27 cellular contexts compared by ENCODE assay signal in genomic region chrX:37644381-37645305, GRCh38. TPM values are rescaled to one million over a fixed set of nuclear protein-coding genes. Genes with fewer than 3 reads are reported as not detected.
A peak's percentile ranks its signal among the peaks of the same experiment; 100 is the strongest.
DNase-seq lines count a peak whose midpoint lies in the region; ATAC-seq, FAIRE-seq and TF ChIP-seq lines count a peak whose summit lies in the region.
"Had no signal": no experiment of that assay in that cellular context is flagged by ENCODE, and none has a peak within 500 bp of the region (broad histone marks: within the 10 kb centered on the region; RNA-seq: fewer than 3 reads in every experiment).

No MANE protein-coding gene starts in this region.

- H3K4me3 ChIP-seq in astrocyte (ENCODE audit: insufficient read depth, low read depth, low read length): no peak overlapping the region
- H3K4me3 ChIP-seq in tibial artery: no peak overlapping the region
- H3K4me3 ChIP-seq: gastroesophageal sphincter, lower lobe of right lung had no signal

- intact Hi-C loops in tibial artery (cut with DNase I; ENCODE audit: low total_unique reads): no loop called here

- H3K4me3 Mint-ChIP-seq in astrocyte (ENCODE audit: unreplicated experiment): no peak overlapping the region
- H3K4me3 Mint-ChIP-seq: activated naive CD8-positive, alpha-beta T cell; neural crest cell; stimulated activated naive B cell treated with anti-CD40 and anti-IgM and Interleukin-4, amounts not matched to agents 10 μg/mL and 1 μg/mL and 100 μg/mL, for 72 hours had no signal

- H3K9me3 ChIP-seq in astrocyte (ENCODE audit: insufficient read depth, low read depth, low read length) (no peaks in the 10 kb centered on the region), tibial artery (no peaks in the 10 kb centered on the region)
- H3K9me3 ChIP-seq: gastroesophageal sphincter, lower lobe of right lung had no signal

- H3K4me2 ChIP-seq in astrocyte (ENCODE audit: low read length): no peak overlapping the region

- no peaks in the 10 kb centered on the region for H3K36me3 ChIP-seq in astrocyte (ENCODE audit: insufficient read depth, low read length)
- H3K36me3 ChIP-seq in tibial artery: no peaks in the 10 kb centered on the region
- H3K36me3 ChIP-seq: gastroesophageal sphincter, lower lobe of right lung had no signal

- H3K9ac ChIP-seq in astrocyte (ENCODE audit: low read length): no peak overlapping the region
- H3K9ac ChIP-seq: parathyroid adenoma had no signal

- no peak overlapping the region for H2AFZ ChIP-seq in astrocyte (ENCODE audit: low read depth, low read length)
- H2AFZ ChIP-seq: parathyroid adenoma had no signal

- H3K79me2 ChIP-seq in astrocyte (ENCODE audit: insufficient read depth, low read length): no peaks in the 10 kb centered on the region
- H3K79me2 ChIP-seq: parathyroid adenoma had no signal

- peaks cover 2% of the 10 kb centered on the region for H3K4me1 Mint-ChIP-seq in astrocyte (ENCODE audit: low read depth, unreplicated experiment)
- H3K4me1 Mint-ChIP-seq: neural crest cell had no signal

- no peaks in the 10 kb centered on the region for H3K9me3 Mint-ChIP-seq in astrocyte (ENCODE audit: unreplicated experiment)
- H3K9me3 Mint-ChIP-seq: activated T-helper 2 cell treated with anti-CD3 and anti-CD28 coated beads, Interferon-gamma antibody, Interleukin-2, Interleukin-4, amounts not matched to agents 10 μg/mL and 5 μg/mL and 100 μg/mL, durations not matched to agents 14 hours and 24 hours and 36 hours had no signal

- no peaks in the 10 kb centered on the region for H3K4me1 ChIP-seq in astrocyte (ENCODE audit: insufficient read depth, low read length)
- no peaks in the 10 kb centered on the region for H3K4me1 ChIP-seq in tibial artery
- H3K4me1 ChIP-seq: gastroesophageal sphincter, lower lobe of right lung, parathyroid adenoma had no signal

- H3K27ac ChIP-seq in astrocyte (ENCODE audit: low read depth, low read length) (no peak overlapping the region), tibial artery (no peak overlapping the region)
- H3K27ac ChIP-seq: 22Rv1, gastroesophageal sphincter, lower lobe of right lung, parathyroid adenoma had no signal

- H3K27ac Mint-ChIP-seq in astrocyte (ENCODE audit: unreplicated experiment): no peak overlapping the region
- H3K27ac Mint-ChIP-seq: activated naive CD8-positive, alpha-beta T cell; activated T-helper 2 cell treated with anti-CD3 and anti-CD28 coated beads, Interferon-gamma antibody, Interleukin-2, Interleukin-4, amounts not matched to agents 10 μg/mL and 5 μg/mL and 100 μg/mL, durations not matched to agents 14 hours and 24 hours and 36 hours; stimulated activated naive B cell treated with anti-CD40 and anti-IgM and Interleukin-4, amounts not matched to agents 10 μg/mL and 1 μg/mL and 100 μg/mL, for 72 hours had no signal

- FAIRE-seq in astrocyte (lab: Jason Lieb, UNC): peak; percentile 62
- FAIRE-seq: G401.6, RCC 7860 had no signal

- H3K27me3 ChIP-seq in astrocyte (ENCODE audit: insufficient read depth, low read length) (no peaks in the 10 kb centered on the region), tibial artery (no peaks in the 10 kb centered on the region)
- H3K27me3 ChIP-seq: gastroesophageal sphincter had no signal

- no peaks in the 10 kb centered on the region for H3K36me3 Mint-ChIP-seq in astrocyte (ENCODE audit: low read depth, unreplicated experiment)
- H3K36me3 Mint-ChIP-seq: activated naive CD8-positive, alpha-beta T cell; stimulated activated naive B cell treated with anti-CD40 and anti-IgM and Interleukin-4, amounts not matched to agents 10 μg/mL and 1 μg/mL and 100 μg/mL, for 72 hours had no signal

- H3K27me3 Mint-ChIP-seq in astrocyte (ENCODE audit: low read depth, unreplicated experiment): no peaks in the 10 kb centered on the region
- H3K27me3 Mint-ChIP-seq: activated naive CD8-positive, alpha-beta T cell had no signal

- no peaks in the 10 kb centered on the region for H4K20me1 ChIP-seq in astrocyte (ENCODE audit: insufficient read depth, low read length)

- TF ChIP-seq CTCF in astrocyte (IDR thresholded peaks at IDR 0.05; ENCODE audit: insufficient read depth, low read depth, low read length) (no peak), tibial artery (IDR thresholded peaks at IDR 0.05) (no peak)

- DNase-seq in DMS 273 (lab: John Stamatoyannopoulos, UW; ENCODE audit: unreplicated experiment): peak; percentile 26
- no peak for DNase-seq in DMS 273 treated with DMSO at 0.1 percent for 48 hours (lab: John Stamatoyannopoulos, UW)
- no peak for DNase-seq in astrocyte (ENCODE audit: low read depth)
- DNase-seq in glomerular visceral epithelial cell (ENCODE audit: extremely low spot score): peak; percentile 21
- no peak for DNase-seq in DMS153 treated with DMSO at 0.1 percent for 48 hours (lab: John Stamatoyannopoulos, UW; ENCODE audit: unreplicated experiment)
- DNase-seq in tibial artery: no peak
- no peak for DNase-seq in activated effector memory CD4-positive, alpha-beta T cell treated with Interleukin-2 at 50 U/mL for 16 hours
- DNase-seq: activated CD4-positive, alpha-beta T cell treated with anti-CD3 and anti-CD28 coated beads, Interleukin-2, amount 50 U/mL, for 4 hours; activated CD8-positive, alpha-beta memory T cell treated with anti-CD3 and anti-CD28 coated beads, Interleukin-2, amount 50 U/mL, for 4 hours; DMS53; islet precursor cell; lower lobe of right lung; NCI-H1436 treated with DMSO at 0.1 percent for 48 hours; NCI-H2171; NCI-H510A treated with DMSO at 0.1 percent for 48 hours; right cardiac atrium; stimulated activated CD4-positive, alpha-beta T cell treated with anti-CD3 and anti-CD28 coated beads, Interleukin-4, amount 100 ng/mL, for 24 hours; stimulated activated naive B cell treated with anti-CD40 and anti-IgM and Interleukin-4, amounts not matched to agents 10 μg/mL and 1 μg/mL and 100 μg/mL, for 72 hours had no signal

- ATAC-seq in GM19467 (IDR thresholded peaks at IDR 0.05; ENCODE audit: unreplicated experiment): no peak
- ATAC-seq: gastroesophageal sphincter; lower lobe of right lung; right cardiac atrium; stimulated activated naive B cell treated with anti-CD40 and anti-IgM and Interleukin-4, amounts not matched to agents 10 μg/mL and 1 μg/mL and 100 μg/mL, for 72 hours had no signal

RNA-seq across cellular contexts. Expression of gene XK, which starts 40.9 kb away (rescaled TPM):
- 0.17 and 0.25 TPM in 2 replicates for total RNA-seq in astrocyte

Comparison
In these comparisons a context has a peak if more than half of its experiments do, and no peak if none do; other contexts are left out.
1. DNase-seq: peak in DMS 273 (single experiment) and glomerular visceral epithelial cell (single experiment); none in DMS 273 treated with DMSO at 0.1 percent for 48 hours (single experiment), astrocyte (single experiment), DMS153 treated with DMSO at 0.1 percent for 48 hours (single experiment), tibial artery (0 of 2) and activated effector memory CD4-positive, alpha-beta T cell treated with Interleukin-2 at 50 U/mL for 16 hours (single experiment).